In the genomic region with DNA sequence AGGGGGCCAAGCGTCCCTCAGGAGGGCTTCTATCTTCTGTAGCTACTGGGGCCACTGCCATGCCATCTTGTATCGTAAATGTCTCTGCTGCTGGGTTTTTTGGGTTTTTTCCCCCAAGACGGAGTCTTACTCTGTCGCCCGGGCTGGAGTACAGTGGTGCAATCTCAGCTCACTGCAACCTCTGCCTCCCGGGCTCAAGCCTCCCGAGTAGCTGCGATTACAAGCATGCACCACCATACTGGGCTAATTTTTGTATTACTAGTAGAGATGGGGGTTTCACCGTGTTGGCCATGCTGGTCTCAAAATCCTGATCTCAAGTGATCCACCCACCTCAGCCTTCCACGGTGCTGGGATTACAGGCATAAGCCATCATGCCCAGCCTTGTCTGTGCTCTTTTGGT, we compare ENCODE assay signal across 31 cellular contexts.
"Had no signal": no experiment of that assay in that cellular context is flagged by ENCODE, and none has a peak within 500 bp of the region (broad histone marks: within the 10 kb centered on the region; RNA-seq: fewer than 3 reads in every experiment).

No MANE protein-coding gene starts in this region.

- H3K36me3 Mint-ChIP-seq: activated CD4-positive, alpha-beta memory T cell treated with anti-CD3 and anti-CD28 coated beads for 36 hours; activated naive CD8-positive, alpha-beta T cell; WTC11 had no signal

- H3K4me3 Mint-ChIP-seq: activated CD4-positive, alpha-beta memory T cell treated with anti-CD3 and anti-CD28 coated beads for 36 hours; activated CD4-positive, alpha-beta T cell treated with anti-CD3 and anti-CD28 coated beads for 36 hours; activated CD4-positive, alpha-beta T cell treated with anti-CD3 and anti-CD28 coated beads, Interleukin-2, amount 10 ng/mL, durations not matched to agents 7 days and 5 days; activated naive CD4-positive, alpha-beta T cell treated with anti-CD3 and anti-CD28 coated beads for 36 hours; activated naive CD8-positive, alpha-beta T cell; activated naive CD8-positive, alpha-beta T cell treated with anti-CD3 and anti-CD28 coated beads, Interleukin-2, amount 50 U/mL, for 24 hours; activated T-cell treated with anti-CD3 and anti-CD28 coated beads, Interleukin-2, amount 50 U/mL, for 4 hours; activated T-helper 1 cell treated with anti-CD3 and anti-CD28 coated beads, Interleukin-12 subunit alpha, Interleukin-12 subunit beta, Interleukin-2, Interleukin-4 antibody, amounts not matched to agents 30 ng/mL and 10 ng/mL and 1 ng/mL, durations not matched to agents 14 hours and 24 hours and 36 hours; WTC11 had no signal

- H3K9me3 ChIP-seq: SJCRH30 had no signal

- H3K4me1 Mint-ChIP-seq: activated CD4-positive, alpha-beta T cell treated with anti-CD3 and anti-CD28 coated beads for 36 hours; activated CD4-positive, alpha-beta T cell treated with anti-CD3 and anti-CD28 coated beads, Interleukin-2, amount 10 ng/mL, durations not matched to agents 7 days and 5 days; activated naive CD8-positive, alpha-beta T cell treated with anti-CD3 and anti-CD28 coated beads, Interleukin-2, amount 50 U/mL, for 24 hours had no signal

- H3K27ac Mint-ChIP-seq: activated CD4-positive, alpha-beta memory T cell treated with anti-CD3 and anti-CD28 coated beads for 36 hours; activated CD4-positive, alpha-beta T cell treated with anti-CD3 and anti-CD28 coated beads for 36 hours; activated CD4-positive, alpha-beta T cell treated with anti-CD3 and anti-CD28 coated beads, Interleukin-2, amount 10 ng/mL, durations not matched to agents 7 days and 5 days; activated naive CD4-positive, alpha-beta T cell treated with anti-CD3 and anti-CD28 coated beads for 36 hours; activated naive CD8-positive, alpha-beta T cell; activated naive CD8-positive, alpha-beta T cell treated with anti-CD3 and anti-CD28 coated beads, Interleukin-2, amount 50 U/mL, for 24 hours; activated T-helper 1 cell treated with anti-CD3 and anti-CD28 coated beads, Interleukin-12 subunit alpha, Interleukin-12 subunit beta, Interleukin-2, Interleukin-4 antibody, amounts not matched to agents 30 ng/mL and 10 ng/mL and 1 ng/mL, durations not matched to agents 14 hours and 24 hours and 36 hours; WTC11 had no signal

- ATAC-seq: activated CD4-positive, alpha-beta T cell treated with anti-CD3 and anti-CD28 coated beads for 36 hours; activated CD4-positive, CD25-positive, alpha-beta regulatory T cell treated with anti-CD3 and anti-CD28 coated beads, Interleukin-2, amount 50 U/mL, for 24 hours; activated naive CD8-positive, alpha-beta T cell treated with anti-CD3 and anti-CD28 coated beads, Interleukin-2, amount 50 U/mL, for 24 hours; activated T-cell treated with anti-CD3 and anti-CD28 coated beads, Interleukin-2, amount 50 U/mL, for 4 hours; Panc1; WTC11 had no signal

- H3K9me3 Mint-ChIP-seq: activated CD4-positive, alpha-beta memory T cell treated with anti-CD3 and anti-CD28 coated beads for 36 hours; activated CD4-positive, alpha-beta T cell treated with anti-CD3 and anti-CD28 coated beads, Interleukin-2, amount 10 ng/mL, durations not matched to agents 7 days and 5 days; activated naive CD4-positive, alpha-beta T cell treated with anti-CD3 and anti-CD28 coated beads for 36 hours; activated naive CD8-positive, alpha-beta T cell treated with anti-CD3 and anti-CD28 coated beads, Interleukin-2, amount 50 U/mL, for 24 hours; activated T-cell treated with anti-CD3 and anti-CD28 coated beads, Interleukin-2, amount 50 U/mL, for 4 hours; activated T-helper 1 cell treated with anti-CD3 and anti-CD28 coated beads, Interleukin-12 subunit alpha, Interleukin-12 subunit beta, Interleukin-2, Interleukin-4 antibody, amounts not matched to agents 30 ng/mL and 10 ng/mL and 1 ng/mL, durations not matched to agents 14 hours and 24 hours and 36 hours had no signal

- H3K4me1 ChIP-seq: SJCRH30 had no signal

- H3K27ac ChIP-seq: brain microvascular endothelial cell, SJCRH30, SK-N-MC had no signal

- H3K36me3 ChIP-seq: brain microvascular endothelial cell, SJCRH30 had no signal

- DNase-seq: activated CD4-positive, alpha-beta memory T cell treated with anti-CD3 and anti-CD28 coated beads for 36 hours; activated CD4-positive, alpha-beta T cell treated with anti-CD3 and anti-CD28 coated beads for 36 hours; activated CD4-positive, alpha-beta T cell treated with anti-CD3 and anti-CD28 coated beads, Interleukin-2, amount 10 ng/mL, durations not matched to agents 7 days and 5 days; activated CD8-positive, alpha-beta memory T cell treated with anti-CD3 and anti-CD28 coated beads, Interleukin-2, amount 50 U/mL, for 4 hours; activated gamma-delta T cell treated with Interleukin-2 at 50 U/mL for 16 hours; activated naive CD4-positive, alpha-beta T cell treated with anti-CD3 and anti-CD28 coated beads for 36 hours; activated naive CD8-positive, alpha-beta T cell treated with anti-CD3 and anti-CD28 coated beads, Interleukin-2, amount 50 U/mL, for 24 hours; activated T-cell treated with anti-CD3 and anti-CD28 coated beads for 4 hours; activated T-cell treated with anti-CD3 and anti-CD28 coated beads, Interleukin-2, amount 50 U/mL, for 4 hours; anterior cingulate cortex; brain microvascular endothelial cell; central memory CD4-positive, alpha-beta T cell; NCI-H1092 treated with DMSO at 0.1 percent for 48 hours; NCI-H1417; NCI-H146; NCI-H187 treated with DMSO at 0.1 percent for 48 hours; NCI-H2081; NCI-H226; NCI-H446 treated with DMSO at 0.1 percent for 48 hours; NCI-H524; NCI-H69; NCI-H82; SHP77; SJCRH30; T1000 had no signal

- H3K27me3 ChIP-seq: brain microvascular endothelial cell, SJCRH30 had no signal

- H3K4me3 ChIP-seq: SJCRH30, SK-N-MC had no signal
